10 cellular contexts compared by ENCODE assay signal in the genomic region with DNA sequence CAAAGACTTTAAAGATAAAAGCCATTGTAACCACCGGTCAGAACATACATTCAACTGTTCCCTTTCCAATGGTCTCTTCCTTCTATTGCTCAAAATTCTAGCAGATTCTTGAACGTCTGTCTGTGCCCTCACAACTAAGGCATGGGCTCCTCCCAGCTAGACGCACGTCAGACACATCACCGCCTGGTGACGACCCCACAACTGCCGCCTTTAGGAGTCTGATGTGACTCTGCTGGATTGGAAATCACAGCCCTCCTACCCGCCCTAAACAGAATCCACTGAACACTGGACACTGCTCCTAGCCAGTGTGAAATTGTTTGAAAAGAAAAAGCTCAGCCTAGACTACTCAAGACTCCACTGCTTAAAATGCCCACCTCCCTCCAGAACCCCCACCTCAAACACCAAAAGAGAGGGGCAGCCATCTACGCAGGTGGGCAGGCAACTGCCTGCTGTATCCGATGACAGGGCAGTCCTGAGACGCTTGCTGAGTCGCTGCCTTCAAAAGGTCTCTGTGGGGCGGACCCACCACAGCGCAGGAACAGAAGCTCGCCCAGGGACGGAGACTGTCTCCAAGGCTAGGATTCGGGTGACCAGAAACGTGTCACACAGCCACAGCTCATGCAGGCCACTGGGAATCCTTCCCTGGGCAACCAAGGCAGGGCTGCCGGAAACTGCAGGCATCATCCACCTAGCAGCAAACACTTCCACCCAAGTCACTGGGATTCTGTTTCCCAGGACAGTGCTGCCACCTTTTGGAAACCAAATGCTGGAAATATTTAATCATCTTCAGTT. TPM values are rescaled to one million over a fixed set of nuclear protein-coding genes. Genes with fewer than 3 reads are reported as not detected.
DNase-seq lines count a peak whose midpoint lies in the region; ATAC-seq and TF ChIP-seq lines count a peak whose summit lies in the region.
"Had no signal": no experiment of that assay in that cellular context is flagged by ENCODE, and none has a peak within 500 bp of the region (broad histone marks: within the 10 kb centered on the region; RNA-seq: fewer than 3 reads in every experiment).

No MANE protein-coding gene starts in this region.

- peaks cover 41% of the 10 kb centered on the region for H3K27me3 Mint-ChIP-seq in activated CD8-positive, alpha-beta memory T cell treated with anti-CD3 and anti-CD28 coated beads, Interleukin-2, amount 10 ng/mL, durations not matched to agents 7 days and 5 days

- H3K9me3 Mint-ChIP-seq in activated CD8-positive, alpha-beta memory T cell treated with anti-CD3 and anti-CD28 coated beads, Interleukin-2, amount 10 ng/mL, durations not matched to agents 7 days and 5 days (ENCODE audit: low read depth) = no peaks in the 10 kb centered on the region
- H3K9me3 Mint-ChIP-seq: CD4-positive, alpha-beta T cell had no signal

- ATAC-seq in GM18861 (IDR thresholded peaks at IDR 0.05; ENCODE audit: unreplicated experiment) (no peak), GM18505 (IDR thresholded peaks at IDR 0.05; ENCODE audit: unreplicated experiment) (no peak)
- ATAC-seq in activated CD8-positive, alpha-beta memory T cell treated with anti-CD3 and anti-CD28 coated beads, Interleukin-2, amount 10 ng/mL, durations not matched to agents 7 days and 5 days = no peak

- H3K4me1 Mint-ChIP-seq in activated CD8-positive, alpha-beta memory T cell treated with anti-CD3 and anti-CD28 coated beads, Interleukin-2, amount 10 ng/mL, durations not matched to agents 7 days and 5 days = peaks cover 10% of the 10 kb centered on the region

- no peaks in the 10 kb centered on the region for H3K36me3 Mint-ChIP-seq in activated CD8-positive, alpha-beta memory T cell treated with anti-CD3 and anti-CD28 coated beads, Interleukin-2, amount 10 ng/mL, durations not matched to agents 7 days and 5 days

- peak; percentile 40 for TF ChIP-seq CTCF in retinal pigment epithelial cell (conservative IDR thresholded peaks at IDR 0.05; ENCODE audit: low read depth, low read length)

- TF ChIP-seq POLR2A in GM18505 (IDR thresholded peaks at IDR 0.05; ENCODE audit: borderline replicate concordance, extremely low read depth, insufficient read depth, insufficient read length) = no peak

- CTCF ChIA-PET in activated CD8-positive, alpha-beta memory T cell treated with anti-CD3 and anti-CD28 coated beads, Interleukin-2, amount 10 ng/mL, durations not matched to agents 7 days and 5 days (lab: Charles Lee) = no interaction called here

- DNase-seq in NCI-H146 (lab: John Stamatoyannopoulos, UW) = peak; percentile 41
- no peak for DNase-seq in NCI-H146 treated with DMSO at 0.1 percent for 48 hours (lab: John Stamatoyannopoulos, UW; ENCODE audit: unreplicated experiment)
- peak; percentile 37 for DNase-seq in RPMI7951 (ENCODE audit: low read depth)
- DNase-seq in glomerular visceral epithelial cell (ENCODE audit: extremely low spot score) = peak; percentile 38
- no peak for DNase-seq in retinal pigment epithelial cell (ENCODE audit: low read depth)
- DNase-seq in activated CD8-positive, alpha-beta memory T cell treated with anti-CD3 and anti-CD28 coated beads, Interleukin-2, amount 10 ng/mL, durations not matched to agents 7 days and 5 days = no peak
- DNase-seq: CD4-positive, alpha-beta T cell; effector memory CD4-positive, alpha-beta T cell had no signal

- H3K4me3 Mint-ChIP-seq in activated CD8-positive, alpha-beta memory T cell treated with anti-CD3 and anti-CD28 coated beads, Interleukin-2, amount 10 ng/mL, durations not matched to agents 7 days and 5 days = no peak overlapping the region
- H3K4me3 Mint-ChIP-seq: CD4-positive, alpha-beta T cell had no signal

- no peak overlapping the region for H3K4me3 ChIP-seq in retinal pigment epithelial cell (ENCODE audit: low read length)

- no peak overlapping the region for H3K27ac Mint-ChIP-seq in activated CD8-positive, alpha-beta memory T cell treated with anti-CD3 and anti-CD28 coated beads, Interleukin-2, amount 10 ng/mL, durations not matched to agents 7 days and 5 days
- H3K27ac Mint-ChIP-seq: CD4-positive, alpha-beta T cell had no signal

RNA-seq across cellular contexts. Expression of a gene that starts 34.7 kb away (rescaled TPM):
- total RNA-seq in RPMI7951 (2014; rRNA removed; shearing (Covaris generic)) = 20.2 and 24.9 TPM in 2 replicates
- 1 to 10 TPM in 1 of 2 experiments, under 1 TPM in 1; 0.96 to 4.5 TPM for total RNA-seq in activated CD8-positive, alpha-beta memory T cell treated with anti-CD3 and anti-CD28 coated beads, Interleukin-2, amount 10 ng/mL, durations not matched to agents 7 days and 5 days

Comparison
In these comparisons a context has a peak if more than half of its experiments do, and no peak if none do; other contexts are left out.
1. DNase-seq: peak in NCI-H146 (single experiment), RPMI7951 (single experiment) and glomerular visceral epithelial cell (single experiment); none in NCI-H146 treated with DMSO at 0.1 percent for 48 hours (single experiment), retinal pigment epithelial cell (single experiment) and activated CD8-positive, alpha-beta memory T cell treated with anti-CD3 and anti-CD28 coated beads, Interleukin-2, amount 10 ng/mL, durations not matched to agents 7 days and 5 days (single experiment).